8 cellular contexts compared by ENCODE assay signal in genomic region chr7:1044189-1045037, GRCh38. TPM values are rescaled to one million over a fixed set of nuclear protein-coding genes. Genes with fewer than 3 reads are reported as not detected.
A peak's percentile ranks its signal among the peaks of the same experiment; 100 is the strongest.
DNase-seq lines count a peak whose midpoint lies in the region; ATAC-seq and TF ChIP-seq lines count a peak whose summit lies in the region.

GPR146 (plus strand) TSS chr7:1044546; CDS start chr7:1057516, 12,970 bp downstream.

- ATAC-seq in HG02642 (IDR thresholded peaks at IDR 0.05; ENCODE audit: poor library complexity, unreplicated experiment), result peak; percentile 88

- TF ChIP-seq CTCF in GM12873 (IDR thresholded peaks at IDR 0.05; ENCODE audit: insufficient read depth, low read depth, low read length, missing control alignments) (peak; percentile 72), SU-DHL-6 (IDR thresholded peaks at IDR 0.05; ENCODE audit: insufficient read depth, low read length, poor library complexity, severe bottlenecking) (peak; percentile 82), cardiac muscle cell (IDR thresholded peaks at IDR 0.05; ENCODE audit: low read depth, low read length) (peak; percentile 71), transverse colon (IDR thresholded peaks at IDR 0.05) (peak; percentile 57 to 84 (median 70))

- in situ Hi-C loops in transverse colon (cut with MboI; ENCODE audit: low pct_ligation_motif_present in 1 of 4, low pct_unique_long_range_greater_than_20kb in 1 of 4, low sequenced_read_pairs in 3 of 4), result no loop called here

- H3K4me2 ChIP-seq in SU-DHL-6 (ENCODE audit: low read depth, low read length, poor library complexity, severe bottlenecking), result peak within 1 kb of the TSS; percentile 76

- H3K27me3 ChIP-seq in SU-DHL-6 (ENCODE audit: low read length), result no peaks in the 10 kb centered on the region
- no peaks in the 10 kb centered on the region for H3K27me3 ChIP-seq in cardiac muscle cell
- no peaks in the 10 kb centered on the region for H3K27me3 ChIP-seq in transverse colon

- H3K4me3 ChIP-seq in SU-DHL-6 (ENCODE audit: insufficient read depth, low read length, poor library complexity, severe bottlenecking) (peak within 1 kb of the TSS; percentile 52), cardiac muscle cell (peak within 1 kb of the TSS; percentile 71), transverse colon (peak within 1 kb of the TSS; percentile 53 to 78 (median 72))

- H2AFZ ChIP-seq in SU-DHL-6 (ENCODE audit: low read depth, low read length, severe bottlenecking), result no peak within 1 kb of the TSS

- H4K20me1 ChIP-seq in SU-DHL-6 (ENCODE audit: low read depth, low read length), result 0 out of 2 replicates have a peak, but pooled peaks cover 2% of the 10 kb centered on the region

- H3K4me1 ChIP-seq in cardiac muscle cell (ENCODE audit: low read depth), result peaks cover 26% of the 10 kb centered on the region
- H3K4me1 ChIP-seq in transverse colon, result peaks cover 21 to 67% (median 40%) of the 10 kb centered on the region in 4 donors

- no peak within 1 kb of the TSS for H3K27ac ChIP-seq in SU-DHL-6 (ENCODE audit: low read depth, low read length)
- H3K27ac ChIP-seq in cardiac muscle cell, result peak within 1 kb of the TSS; percentile 97
- H3K27ac ChIP-seq in transverse colon, result peak within 1 kb of the TSS; percentile 85 to 94 (median 94)

- H3K9ac ChIP-seq in SU-DHL-6 (ENCODE audit: low read length), result peak within 1 kb of the TSS; percentile 48

- peak; percentile 57 for TF ChIP-seq POLR2A in transverse colon (IDR thresholded peaks at IDR 0.05)

- WGBS in transverse colon (ENCODE audit: low coverage in 1 of 2), 2 donors, result 0% methylated on average over 34 of the region's 74 CpGs; no CpG with 5 or more reads in 1 of the 2 donors

- no peaks in the 10 kb centered on the region for H3F3A ChIP-seq in SU-DHL-6 (ENCODE audit: insufficient read depth)

- DNase-seq in NCI-H1105 treated with DMSO at 0.1 percent for 48 hours (lab: John Stamatoyannopoulos, UW) (peak; percentile 92), cardiac muscle cell (ENCODE audit: low read depth in 1 of 2, low spot score in 1 of 2) (peak; percentile 98 to 99), pons (ENCODE audit: low spot score) (peak; percentile 84), transverse colon (peak; percentile 98)
- DNase-seq in activated naive CD8-positive, alpha-beta T cell treated with anti-CD3 and anti-CD28 coated beads, Interleukin-2, amount 50 U/mL, for 16 hours (ENCODE audit: low read depth, low spot score), result peak; percentile 82

- intact Hi-C loops in transverse colon (cut with DNase I; ENCODE audit: low total_unique reads), result loop anchor here (2.0 kb wide), 1 partner anchor 16 kb away; no protein-coding TSS in a partner anchor

- H3K9me2 ChIP-seq in SU-DHL-6 (replicated peaks; ENCODE audit: insufficient read depth, low read length), result no peaks in the 10 kb centered on the region

- no peak for TF ChIP-seq EP300 in transverse colon (IDR thresholded peaks at IDR 0.05; ENCODE audit: low read depth)

- H3K79me2 ChIP-seq in SU-DHL-6 (ENCODE audit: insufficient read depth, low read length), result no peaks in the 10 kb centered on the region

- H3K9me3 ChIP-seq in SU-DHL-6 (ENCODE audit: insufficient read depth, low read length), result no peaks in the 10 kb centered on the region
- H3K9me3 ChIP-seq in cardiac muscle cell (ENCODE audit: low read depth), result no peaks in the 10 kb centered on the region
- no peaks in the 10 kb centered on the region for H3K9me3 ChIP-seq in transverse colon

- H3K36me3 ChIP-seq in SU-DHL-6 (ENCODE audit: low read length) (no peaks in the 10 kb centered on the region), cardiac muscle cell (no peaks in the 10 kb centered on the region), transverse colon (no peaks in the 10 kb centered on the region)

RNA-seq across cellular contexts. Expression of gene GPR146, which starts in this region (rescaled TPM):
- total RNA-seq in cardiac muscle cell, result 11.2 and 16.3 TPM in 2 replicates
- polyA plus RNA-seq in cardiac muscle cell, result 4.4 and 7.5 TPM in 2 replicates
- total RNA-seq in transverse colon, result 10 to 100 TPM in 1 of 4 donors, 1 to 10 TPM in 1, not detected in 2; 9.2 to 14.5 TPM
